Comparison of ENCODE assay signal across 23 cellular contexts in the genomic region with DNA sequence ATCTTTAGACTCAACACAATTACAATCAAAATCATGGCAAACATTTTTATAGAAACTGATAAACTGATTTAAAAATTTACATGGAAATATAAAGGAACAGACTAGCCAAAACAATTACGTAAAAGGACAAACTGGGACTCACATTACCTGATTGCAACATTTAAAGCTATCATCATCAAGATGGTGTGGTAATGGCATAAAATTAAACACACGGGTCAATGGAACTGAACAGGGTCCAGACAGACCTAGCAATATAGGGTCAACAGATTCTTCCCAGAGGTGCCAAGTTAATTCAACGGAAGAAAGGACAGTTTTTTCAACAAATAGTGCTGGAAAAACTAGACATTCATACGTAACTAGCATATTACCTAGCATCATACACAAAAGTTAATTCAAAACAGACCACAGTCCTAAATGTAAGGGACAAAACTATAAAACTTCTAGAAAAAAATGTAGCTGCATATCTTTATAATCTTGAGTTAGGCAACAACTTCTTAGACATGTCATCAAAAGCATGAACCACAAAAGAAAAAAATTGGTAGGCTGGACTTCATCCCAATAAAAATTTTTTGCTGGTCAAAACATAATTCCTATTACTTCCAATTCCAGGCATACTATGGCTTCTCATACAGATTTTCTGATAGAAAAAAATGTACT.
DNase-seq lines count a peak whose midpoint lies in the region; ATAC-seq, FAIRE-seq and TF ChIP-seq lines count a peak whose summit lies in the region.
"Had no signal": no experiment of that assay in that cellular context is flagged by ENCODE, and none has a peak within 500 bp of the region (broad histone marks: within the 10 kb centered on the region; RNA-seq: fewer than 3 reads in every experiment).

No MANE protein-coding gene starts in this region.

- peak; percentile 23 for FAIRE-seq in urothelium cell line (lab: Jason Lieb, UNC)
- FAIRE-seq: GM18507, small intestine had no signal

- TF ChIP-seq POLR2A in heart left ventricle (IDR thresholded peaks at IDR 0.05), result no peak
- TF ChIP-seq POLR2A in spleen (IDR thresholded peaks at IDR 0.05), result no peak

- H3K9me3 ChIP-seq in heart left ventricle (no peaks in the 10 kb centered on the region), spleen (no peaks in the 10 kb centered on the region)
- H3K9me3 ChIP-seq: thyroid gland had no signal

- ATAC-seq in heart left ventricle, result no peak
- no peak for ATAC-seq in Right ventricle myocardium superior (ENCODE audit: poor library complexity)
- ATAC-seq in WTC11, result no peak
- ATAC-seq: stimulated activated memory B cell treated with anti-CD40 and anti-IgM and Interleukin-4, amounts not matched to agents 10 μg/mL and 1 μg/mL and 100 μg/mL, for 72 hours had no signal

- 77 to 88% (median 86%) methylated on average over 4 of the region's 4 CpGs for WGBS in heart left ventricle, 4 donors
- WGBS in spleen, 5 donors, result 81 to 96% (median 89%) methylated on average over 4 of the region's 4 CpGs

- intact Hi-C loops in heart left ventricle (cut with DNase I) (loop anchor here in 2 of 10 donors (5.0 kb wide), 1 partner anchor 35 kb away; no protein-coding TSS in a partner anchor), Right ventricle myocardium superior (cut with DNase I) (no loop called here), spleen (cut with DNase I; ENCODE audit: low total_unique reads) (no loop called here)

- peaks cover 64% of the 10 kb centered on the region for H3K4me1 Mint-ChIP-seq in WTC11
- H3K4me1 Mint-ChIP-seq: IgD-negative memory B cell; stimulated activated memory B cell treated with anti-CD40 and anti-IgM and Interleukin-4, amounts not matched to agents 10 μg/mL and 1 μg/mL and 100 μg/mL, for 72 hours had no signal

- no peak for DNase-seq in heart left ventricle
- no peak for DNase-seq in Right ventricle myocardium superior
- DNase-seq in WTC11 (ENCODE audit: low spot score), result no peak
- peak; percentile 49 for DNase-seq in iris pigment epithelial cell (ENCODE audit: low read depth)
- DNase-seq in urothelium cell line (ENCODE audit: low spot score), result no peak
- no peak for DNase-seq in AG08396 (ENCODE audit: low spot score)
- DNase-seq in glomerular visceral epithelial cell (ENCODE audit: extremely low spot score), result no peak
- no peak for DNase-seq in spleen
- DNase-seq: 8988T; activated CD4-positive, CD25-positive, alpha-beta regulatory T cell; amniotic stem cell; cerebellar nuclear complex; DMS153; occipital lobe; small intestine; T-helper 2 cell; thyroid gland had no signal

- POLR2A ChIA-PET in WTC11 (lab: Charles Lee), result no interaction called here

- no peaks in the 10 kb centered on the region for H3K36me3 Mint-ChIP-seq in WTC11
- H3K36me3 Mint-ChIP-seq: IgD-negative memory B cell; stimulated activated memory B cell treated with anti-CD40 and anti-IgM and Interleukin-4, amounts not matched to agents 10 μg/mL and 1 μg/mL and 100 μg/mL, for 72 hours had no signal

- CTCF ChIA-PET in WTC11 (lab: Charles Lee), result interaction anchor here (0.5 kb wide), 1 partner anchor 12 kb away, joined by 4 read pairs; no protein-coding TSS in a partner anchor

- TF ChIP-seq CTCF in heart left ventricle (IDR thresholded peaks at IDR 0.05), result no peak
- TF ChIP-seq CTCF in WTC11 (IDR thresholded peaks at IDR 0.05), result no peak
- TF ChIP-seq CTCF in spleen (IDR thresholded peaks at IDR 0.05 in 8 of 11, conservative IDR thresholded peaks at IDR 0.05 in 3 of 11), result no peak

- H3K27ac ChIP-seq in heart left ventricle (peak overlapping the region in 8 of 12 donors; percentile 20 to 64 (median 34)), spleen (no peak overlapping the region)
- H3K27ac ChIP-seq: C4-2B, RWPE1, thyroid gland had no signal

- H3K27me3 Mint-ChIP-seq in WTC11 (ENCODE audit: low read depth), result no peaks in the 10 kb centered on the region
- H3K27me3 Mint-ChIP-seq: stimulated activated memory B cell treated with anti-CD40 and anti-IgM and Interleukin-4, amounts not matched to agents 10 μg/mL and 1 μg/mL and 100 μg/mL, for 72 hours had no signal

- no peaks in the 10 kb centered on the region for H3K36me3 ChIP-seq in heart left ventricle
- no peaks in the 10 kb centered on the region for H3K36me3 ChIP-seq in spleen
- H3K36me3 ChIP-seq: thyroid gland had no signal

- peaks cover 8 to 84% (median 40%) of the 10 kb centered on the region in 12 donors for H3K4me1 ChIP-seq in heart left ventricle
- H3K4me1 ChIP-seq in spleen, result peaks cover 0 to 5% (median 0%) of the 10 kb centered on the region in 6 donors

- H3K9me3 Mint-ChIP-seq in WTC11, result no peaks in the 10 kb centered on the region
- H3K9me3 Mint-ChIP-seq: activated T-helper 2 cell treated with anti-CD3 and anti-CD28 coated beads, Interferon-gamma antibody, Interleukin-2, Interleukin-4, amounts not matched to agents 10 μg/mL and 5 μg/mL and 100 μg/mL, durations not matched to agents 14 hours and 24 hours and 36 hours; IgD-negative memory B cell; stimulated activated memory B cell treated with anti-CD40 and anti-IgM and Interleukin-4, amounts not matched to agents 10 μg/mL and 1 μg/mL and 100 μg/mL, for 72 hours had no signal

- no peak overlapping the region for H3K4me3 Mint-ChIP-seq in WTC11
- H3K4me3 Mint-ChIP-seq: IgD-negative memory B cell; stimulated activated memory B cell treated with anti-CD40 and anti-IgM and Interleukin-4, amounts not matched to agents 10 μg/mL and 1 μg/mL and 100 μg/mL, for 72 hours had no signal

- no peaks in the 10 kb centered on the region for H3K27me3 ChIP-seq in heart left ventricle
- H3K27me3 ChIP-seq in spleen (replicated peaks in 1 of 7), result no peaks in the 10 kb centered on the region
- H3K27me3 ChIP-seq: thyroid gland had no signal

- H3K4me3 ChIP-seq in heart left ventricle (no peak overlapping the region), spleen (no peak overlapping the region)
- H3K4me3 ChIP-seq: thyroid gland had no signal

- H3K27ac Mint-ChIP-seq in WTC11, result peak overlapping the region; percentile 86
- H3K27ac Mint-ChIP-seq: activated T-helper 2 cell treated with anti-CD3 and anti-CD28 coated beads, Interferon-gamma antibody, Interleukin-2, Interleukin-4, amounts not matched to agents 10 μg/mL and 5 μg/mL and 100 μg/mL, durations not matched to agents 14 hours and 24 hours and 36 hours; IgD-negative memory B cell; stimulated activated memory B cell treated with anti-CD40 and anti-IgM and Interleukin-4, amounts not matched to agents 10 μg/mL and 1 μg/mL and 100 μg/mL, for 72 hours had no signal

TF ChIP-seq in WTC11, 78 proteins besides CTCF, POLR2A, EP300 and RAD21 (continues in another document):
- TF ChIP-seq ZNF263 (CRISPR knock-in tag; IDR thresholded peaks at IDR 0.05; ENCODE audit: low read depth), result no peak
- TF ChIP-seq MXD4 (CRISPR knock-in tag; IDR thresholded peaks at IDR 0.05; ENCODE audit: borderline replicate concordance), result no peak
- TF ChIP-seq, protein P1, sequence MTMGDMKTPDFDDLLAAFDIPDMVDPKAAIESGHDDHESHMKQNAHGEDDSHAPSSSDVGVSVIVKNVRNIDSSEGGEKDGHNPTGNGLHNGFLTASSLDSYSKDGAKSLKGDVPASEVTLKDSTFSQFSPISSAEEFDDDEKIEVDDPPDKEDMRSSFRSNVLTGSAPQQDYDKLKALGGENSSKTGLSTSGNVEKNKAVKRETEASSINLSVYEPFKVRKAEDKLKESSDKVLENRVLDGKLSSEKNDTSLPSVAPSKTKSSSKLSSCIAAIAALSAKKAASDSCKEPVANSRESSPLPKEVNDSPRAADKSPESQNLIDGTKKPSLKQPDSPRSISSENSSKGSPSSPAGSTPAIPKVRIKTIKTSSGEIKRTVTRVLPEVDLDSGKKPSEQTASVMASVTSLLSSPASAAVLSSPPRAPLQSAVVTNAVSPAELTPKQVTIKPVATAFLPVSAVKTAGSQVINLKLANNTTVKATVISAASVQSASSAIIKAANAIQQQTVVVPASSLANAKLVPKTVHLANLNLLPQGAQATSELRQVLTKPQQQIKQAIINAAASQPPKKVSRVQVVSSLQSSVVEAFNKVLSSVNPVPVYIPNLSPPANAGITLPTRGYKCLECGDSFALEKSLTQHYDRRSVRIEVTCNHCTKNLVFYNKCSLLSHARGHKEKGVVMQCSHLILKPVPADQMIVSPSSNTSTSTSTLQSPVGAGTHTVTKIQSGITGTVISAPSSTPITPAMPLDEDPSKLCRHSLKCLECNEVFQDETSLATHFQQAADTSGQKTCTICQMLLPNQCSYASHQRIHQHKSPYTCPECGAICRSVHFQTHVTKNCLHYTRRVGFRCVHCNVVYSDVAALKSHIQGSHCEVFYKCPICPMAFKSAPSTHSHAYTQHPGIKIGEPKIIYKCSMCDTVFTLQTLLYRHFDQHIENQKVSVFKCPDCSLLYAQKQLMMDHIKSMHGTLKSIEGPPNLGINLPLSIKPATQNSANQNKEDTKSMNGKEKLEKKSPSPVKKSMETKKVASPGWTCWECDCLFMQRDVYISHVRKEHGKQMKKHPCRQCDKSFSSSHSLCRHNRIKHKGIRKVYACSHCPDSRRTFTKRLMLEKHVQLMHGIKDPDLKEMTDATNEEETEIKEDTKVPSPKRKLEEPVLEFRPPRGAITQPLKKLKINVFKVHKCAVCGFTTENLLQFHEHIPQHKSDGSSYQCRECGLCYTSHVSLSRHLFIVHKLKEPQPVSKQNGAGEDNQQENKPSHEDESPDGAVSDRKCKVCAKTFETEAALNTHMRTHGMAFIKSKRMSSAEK (CRISPR knock-in tag; IDR thresholded peaks at IDR 0.05; ENCODE audit: borderline replicate concordance), result no peak

Comparison
In these comparisons a context has a peak if more than half of its experiments do, and no peak if none do; other contexts are left out.
1. H3K27ac ChIP-seq: peak in heart left ventricle (8 of 12); none in spleen (0 of 8).